1 cellular context compared by ENCODE assay signal in genomic region chr20:22533823-22534751, GRCh38.
TF ChIP-seq lines count a peak whose summit lies in the region.

No MANE protein-coding gene starts in this region.

TF ChIP-seq in HepG2, 621 proteins besides CTCF, POLR2A, EP300 and RAD21 (continued from another document and continues in another):
- TF ChIP-seq ZHX1 (CRISPR knock-in tag; IDR thresholded peaks at IDR 0.05; ENCODE audit: low read depth), result peak; percentile 94
- no peak for TF ChIP-seq PTBP1 (IDR thresholded peaks at IDR 0.05; ENCODE audit: low read depth, low read length, poor library complexity, severe bottlenecking)
- no peak for TF ChIP-seq KAT2B (IDR thresholded peaks at IDR 0.05; ENCODE audit: borderline replicate concordance, low read depth, low read length)
- TF ChIP-seq ZNF547 (CRISPR knock-in tag; IDR thresholded peaks at IDR 0.05), result peak; percentile 100
- 0 out of 2 replicates have a peak, but pooled peaks have one; percentile 85 for TF ChIP-seq ZNF432 (CRISPR knock-in tag; IDR thresholded peaks at IDR 0.05; ENCODE audit: borderline replicate concordance)
- peak; percentile 96 for TF ChIP-seq THAP7 (CRISPR knock-in tag; IDR thresholded peaks at IDR 0.05)
- peak; percentile 86; the same call in 1 of the 2 replicates for TF ChIP-seq ZBTB1 (CRISPR knock-in tag; IDR thresholded peaks at IDR 0.05; ENCODE audit: borderline replicate concordance)
- TF ChIP-seq PCBP1 (IDR thresholded peaks at IDR 0.05; ENCODE audit: borderline replicate concordance, low read depth, low read length), result no peak
- TF ChIP-seq SP2 (CRISPR knock-in tag; IDR thresholded peaks at IDR 0.05), result 0 out of 2 replicates have a peak, but pooled peaks have one; percentile 34
- TF ChIP-seq THAP9 (CRISPR knock-in tag; IDR thresholded peaks at IDR 0.05; ENCODE audit: borderline replicate concordance), result peak; percentile 89
- 0 out of 2 replicates have a peak, but pooled peaks have one; percentile 75 for TF ChIP-seq ZFAT (CRISPR knock-in tag; conservative IDR thresholded peaks at IDR 0.05)
- TF ChIP-seq RFX1 (IDR thresholded peaks at IDR 0.05), result no peak
- TF ChIP-seq ZFP36L2 (CRISPR knock-in tag; IDR thresholded peaks at IDR 0.05), result peak; percentile 18; the same call in 1 of the 2 replicates
- peak; percentile 84 for TF ChIP-seq BCL6 (CRISPR knock-in tag; IDR thresholded peaks at IDR 0.05)
- TF ChIP-seq AHDC1 (CRISPR knock-in tag; IDR thresholded peaks at IDR 0.05; ENCODE audit: borderline replicate concordance), result peak; percentile 99
- TF ChIP-seq NFRKB (IDR thresholded peaks at IDR 0.05), result no peak
- TF ChIP-seq SNRNP70 (IDR thresholded peaks at IDR 0.05; ENCODE audit: low read depth, low read length), result no peak
- TF ChIP-seq YEATS4 (CRISPR knock-in tag; IDR thresholded peaks at IDR 0.05; ENCODE audit: borderline replicate concordance), result peak; percentile 95
- TF ChIP-seq PPARG (CRISPR knock-in tag; conservative IDR thresholded peaks at IDR 0.05), result peak; percentile 91
- peak; percentile 97; the same call in 1 of the 2 replicates for TF ChIP-seq ZNF670 (CRISPR knock-in tag; IDR thresholded peaks at IDR 0.05; ENCODE audit: borderline replicate concordance)
- TF ChIP-seq KLF15 (CRISPR knock-in tag; IDR thresholded peaks at IDR 0.05; ENCODE audit: borderline replicate concordance), result peak; percentile 97
- TF ChIP-seq KLF16 (CRISPR knock-in tag; IDR thresholded peaks at IDR 0.05), result peak in 1 of 2 experiments; percentile 94; a peak in 2 of 4 replicates
- peak; percentile 97 for TF ChIP-seq ZNF407 (CRISPR knock-in tag; IDR thresholded peaks at IDR 0.05; ENCODE audit: not compliant biosample characterization)
- TF ChIP-seq TEAD2 (CRISPR knock-in tag; IDR thresholded peaks at IDR 0.05), result no peak
- TF ChIP-seq MLX (CRISPR knock-in tag; IDR thresholded peaks at IDR 0.05), result peak; percentile 98
- TF ChIP-seq YEATS2 (CRISPR knock-in tag; IDR thresholded peaks at IDR 0.05; ENCODE audit: borderline replicate concordance), result peak; percentile 85; the same call in 1 of the 2 replicates
- TF ChIP-seq STAG1 (CRISPR knock-in tag; IDR thresholded peaks at IDR 0.05), result peak; percentile 60
- TF ChIP-seq TGIF2 (CRISPR knock-in tag; IDR thresholded peaks at IDR 0.05), result peak; percentile 97
- peak; percentile 79; the same call in 1 of the 2 replicates for TF ChIP-seq RFXANK (CRISPR knock-in tag; IDR thresholded peaks at IDR 0.05)
- TF ChIP-seq TBX2 (CRISPR knock-in tag; IDR thresholded peaks at IDR 0.05; ENCODE audit: borderline replicate concordance), result peak; percentile 99
- TF ChIP-seq IRF2 (CRISPR knock-in tag; IDR thresholded peaks at IDR 0.05), result peak; percentile 97
- no peak for TF ChIP-seq RBM39 (IDR thresholded peaks at IDR 0.05; ENCODE audit: low read depth, low read length, poor library complexity, severe bottlenecking)
- TF ChIP-seq AGO1 (IDR thresholded peaks at IDR 0.05; ENCODE audit: low read depth, low read length, poor library complexity, severe bottlenecking), result no peak
- TF ChIP-seq REPIN1 (CRISPR knock-in tag; IDR thresholded peaks at IDR 0.05; ENCODE audit: borderline replicate concordance, low read depth), result peak; percentile 94; the same call in 1 of the 2 replicates
- no peak for TF ChIP-seq PLRG1 (conservative IDR thresholded peaks at IDR 0.05)
- 0 out of 2 replicates have a peak, but pooled peaks have one; percentile 19 for TF ChIP-seq HHEX (CRISPR knock-in tag; IDR thresholded peaks at IDR 0.05)
- TF ChIP-seq ZNF12 (CRISPR knock-in tag; IDR thresholded peaks at IDR 0.05), result peak; percentile 95
- TF ChIP-seq BRCA1 (CRISPR knock-in tag; IDR thresholded peaks at IDR 0.05), result peak; percentile 98
